Comparison of ENCODE assay signal across 18 cellular contexts in genomic region chr1:34127006-34128000, GRCh38. TPM values are rescaled to one million over a fixed set of nuclear protein-coding genes. Genes with fewer than 3 reads are reported as not detected.
DNase-seq lines count a peak whose midpoint lies in the region; ATAC-seq and TF ChIP-seq lines count a peak whose summit lies in the region.
"Had no signal": no experiment of that assay in that cellular context is flagged by ENCODE, and none has a peak within 500 bp of the region (broad histone marks: within the 10 kb centered on the region; RNA-seq: fewer than 3 reads in every experiment).

No MANE protein-coding gene starts in this region.

- H4K5ac ChIP-seq in mesendoderm (ENCODE audit: low read length), result no peak overlapping the region

- H3K27me3 ChIP-seq in right atrium auricular region, result no peaks in the 10 kb centered on the region
- no peaks in the 10 kb centered on the region for H3K27me3 ChIP-seq in mesendoderm (ENCODE audit: insufficient read depth, low read length, poor library complexity)
- H3K27me3 ChIP-seq in BE2C, result no peaks in the 10 kb centered on the region

- H3K9ac ChIP-seq in mesendoderm (ENCODE audit: low read length), result no peak overlapping the region

- H3K9me3 ChIP-seq in right atrium auricular region (no peaks in the 10 kb centered on the region), BE2C (no peaks in the 10 kb centered on the region)

- no peak overlapping the region for H3K4ac ChIP-seq in mesendoderm (ENCODE audit: low read depth, low read length)

- H3K79me1 ChIP-seq in mesendoderm (ENCODE audit: low read length), result peaks cover 3% of the 10 kb centered on the region

- H2BK120ac ChIP-seq in mesendoderm (ENCODE audit: low read depth, low read length), result no peak overlapping the region

- H3K27ac ChIP-seq in right atrium auricular region (no peak overlapping the region), coronary artery (no peak overlapping the region), mesendoderm (ENCODE audit: low read depth, low read length) (no peak overlapping the region)

- peak; percentile 30 for DNase-seq in right atrium auricular region (ENCODE audit: low spot score)
- DNase-seq in left cardiac atrium, result no peak
- peak; percentile 28 for DNase-seq in coronary artery (ENCODE audit: low spot score)
- no peak for DNase-seq in mesendoderm
- DNase-seq in BE2C, result no peak
- no peak for DNase-seq in posterior cingulate gyrus
- DNase-seq: ACHN; CD8-positive, alpha-beta T cell; COR-L47; DMS153; DMS79 treated with DMSO at 0.1 percent for 48 hours; EL; H7 had no signal

- no CpG with 5 or more reads among the region's 15 CpGs for whole genome bisulfite sequencing in mesendoderm (ENCODE audit: extremely low coverage, insufficient coverage, low lambda C conversion rate)

- H2BK5ac ChIP-seq in mesendoderm (ENCODE audit: low read length), result no peak overlapping the region

- no peak overlapping the region for H2BK15ac ChIP-seq in mesendoderm (replicated peaks; ENCODE audit: low read depth)

- peak overlapping the region; percentile 61 for H3K23ac ChIP-seq in mesendoderm (ENCODE audit: low read length)

- H3K79me2 ChIP-seq in mesendoderm (ENCODE audit: control insufficient read depth, insufficient read depth, low read length), result no peaks in the 10 kb centered on the region

- no peak overlapping the region for H4K8ac ChIP-seq in mesendoderm (ENCODE audit: low read depth, low read length)

- no peak for ATAC-seq in left cardiac atrium
- ATAC-seq in GM18861 (IDR thresholded peaks at IDR 0.05; ENCODE audit: unreplicated experiment), result no peak
- ATAC-seq: CD8-positive, alpha-beta T cell; GM23338; HepG2 had no signal

- TF ChIP-seq CTCF in right atrium auricular region (IDR thresholded peaks at IDR 0.05) (no peak), coronary artery (IDR thresholded peaks at IDR 0.05) (no peak), BE2C (IDR thresholded peaks at IDR 0.05; ENCODE audit: low read depth, low read length) (no peak)

- H3K4me1 ChIP-seq in right atrium auricular region, result no peaks in the 10 kb centered on the region
- no peaks in the 10 kb centered on the region for H3K4me1 ChIP-seq in mesendoderm (ENCODE audit: control insufficient read depth, low read depth, low read length)
- H3K4me1 ChIP-seq in BE2C, result no peaks in the 10 kb centered on the region

- no peak overlapping the region for H3K18ac ChIP-seq in mesendoderm (ENCODE audit: low read length)

- H3K56ac ChIP-seq in mesendoderm (ENCODE audit: low read length), result no peak overlapping the region

- H3K4me3 ChIP-seq in right atrium auricular region (no peak overlapping the region), coronary artery (no peak overlapping the region), mesendoderm (ENCODE audit: low read length) (no peak overlapping the region), BE2C (ENCODE audit: low read depth, low read length) (no peak overlapping the region)
- H3K4me3 ChIP-seq: GM23338 had no signal

- intact Hi-C loops in left cardiac atrium (cut with DNase I), result no loop called here
- intact Hi-C loops in posterior cingulate gyrus (cut with DNase I), result no loop called here

- no peaks in the 10 kb centered on the region for H3K36me3 ChIP-seq in right atrium auricular region
- H3K36me3 ChIP-seq in mesendoderm (ENCODE audit: control insufficient read depth, insufficient read depth, low read length), result no peaks in the 10 kb centered on the region
- H3K36me3 ChIP-seq in BE2C, result no peaks in the 10 kb centered on the region

- H3K4me2 ChIP-seq in mesendoderm (ENCODE audit: low read length), result no peak overlapping the region
- H3K4me2 ChIP-seq: GM23338 had no signal

- H2AK5ac ChIP-seq in mesendoderm (ENCODE audit: low read length), result no peak overlapping the region

RNA-seq across cellular contexts. Expression of gene CSMD2, which starts 37.7 kb away (rescaled TPM):
- total RNA-seq in right atrium auricular region, result under 1 TPM; 0.39 to 0.44 TPM
- total RNA-seq in left cardiac atrium, result under 1 TPM; 0.29 to 0.58 TPM
- 3.1 TPM for polyA plus RNA-seq in mesendoderm (2013, experiment 1 of 2)
- 2.4 TPM for polyA plus RNA-seq in mesendoderm (2013, experiment 2 of 2)
- polyA plus RNA-seq in BE2C (2012; ENCODE audit: insufficient read depth, insufficient read length, low read depth), result not detected
- total RNA-seq: CD8-positive, alpha-beta T cell; HepG2 had no signal
- polyA plus RNA-seq: CD14-positive monocyte, HepG2 had no signal

RNA-seq across cellular contexts. Expression of gene C1orf94, which starts 49.4 kb away (rescaled TPM):
- total RNA-seq in right atrium auricular region (not detected), left cardiac atrium (not detected)
- polyA plus RNA-seq in mesendoderm (2013, experiment 1 of 2), result 5.1 TPM
- polyA plus RNA-seq in mesendoderm (2013, experiment 2 of 2), result 5.3 TPM
- not detected for polyA plus RNA-seq in BE2C (2012; ENCODE audit: insufficient read depth, insufficient read length, low read depth)
- total RNA-seq: A172; CD8-positive, alpha-beta T cell; HepG2 had no signal
- polyA plus RNA-seq: CD14-positive monocyte, HepG2 had no signal

Comparison
In these comparisons a context has a peak if more than half of its experiments do, and no peak if none do; other contexts are left out.
1. DNase-seq: peak in right atrium auricular region (single experiment) and coronary artery (single experiment); none in left cardiac atrium (single experiment), mesendoderm (single experiment), BE2C (single experiment) and posterior cingulate gyrus (0 of 10).